9 cellular contexts compared by ENCODE assay signal in genomic region chr6:111564482-111564945, GRCh38. TPM values are rescaled to one million over a fixed set of nuclear protein-coding genes. Genes with fewer than 3 reads are reported as not detected.
A peak's percentile ranks its signal among the peaks of the same experiment; 100 is the strongest.
DNase-seq lines count a peak whose midpoint lies in the region; TF ChIP-seq lines count a peak whose summit lies in the region.
"Had no signal": no experiment of that assay in that cellular context is flagged by ENCODE, and none has a peak within 500 bp of the region (broad histone marks: within the 10 kb centered on the region; RNA-seq: fewer than 3 reads in every experiment).

No MANE protein-coding gene starts in this region.

- peaks cover 59 to 79% (median 71%) of the 10 kb centered on the region in 4 donors for H3K4me1 ChIP-seq in esophagus muscularis mucosa

- peak overlapping the region; percentile 64 to 70 (median 67) for H3K27ac ChIP-seq in esophagus muscularis mucosa (replicated peaks in 1 of 4)
- peak overlapping the region in 16 of 21 experiments; percentile 22 to 79 (median 57) for H3K27ac ChIP-seq in skin epidermis
- H3K27ac ChIP-seq: A549 had no signal

- H3K9me3 ChIP-seq in esophagus muscularis mucosa, result no peaks in the 10 kb centered on the region
- H3K9me3 ChIP-seq: A549 had no signal

- H3K27me3 ChIP-seq in esophagus muscularis mucosa, result no peaks in the 10 kb centered on the region

- H3K4me3 ChIP-seq in esophagus muscularis mucosa (no peak overlapping the region), skin epidermis (no peak overlapping the region)
- H3K4me3 ChIP-seq: A549 had no signal

- intact Hi-C loops in esophagus muscularis mucosa (cut with DNase I), result no loop called here

- peaks cover 5 to 52% (median 29%) of the 10 kb centered on the region in 4 donors for H3K36me3 ChIP-seq in esophagus muscularis mucosa

- TF ChIP-seq POLR2A in esophagus muscularis mucosa (IDR thresholded peaks at IDR 0.05; ENCODE audit: low read depth), result no peak

- WGBS in esophagus muscularis mucosa, result 54% methylated on average over 4 of the region's 4 CpGs

- peak; percentile 41 for DNase-seq in NCI-H1092 treated with DMSO at 0.1 percent for 48 hours (lab: John Stamatoyannopoulos, UW)
- no peak for DNase-seq in NCI-H1092 (lab: John Stamatoyannopoulos, UW)
- DNase-seq in NCI-H69 (lab: John Stamatoyannopoulos, UW), result peak; percentile 85
- DNase-seq in esophagus muscularis mucosa (ENCODE audit: extremely low spot score), result no peak
- no peak for DNase-seq in AML-193 (lab: John Stamatoyannopoulos, UW)
- no peak for DNase-seq in NCI-H510A (lab: John Stamatoyannopoulos, UW)
- DNase-seq in activated naive CD4-positive, alpha-beta T cell treated with anti-CD3 and anti-CD28 coated beads, Interleukin-2, amount 50 U/mL, for 16 hours, result no peak

- peak in 1 of 3 experiments; percentile 7 for TF ChIP-seq CTCF in esophagus muscularis mucosa (IDR thresholded peaks at IDR 0.05)

- no peak for TF ChIP-seq EP300 in esophagus muscularis mucosa (IDR thresholded peaks at IDR 0.05)

RNA-seq across cellular contexts. Expression of gene TRAF3IP2, which starts 41.2 kb away (rescaled TPM):
- 10 to 100 TPM; 16.6 to 37.1 (median 32.4) TPM for total RNA-seq in esophagus muscularis mucosa

Comparison
In these comparisons a context has a peak if more than half of its experiments do, and no peak if none do; other contexts are left out.
1. DNase-seq: peak in NCI-H1092 treated with DMSO at 0.1 percent for 48 hours (single experiment) and NCI-H69 (single experiment); none in NCI-H1092 (single experiment), esophagus muscularis mucosa (single experiment), AML-193 (0 of 2), NCI-H510A (single experiment) and activated naive CD4-positive, alpha-beta T cell treated with anti-CD3 and anti-CD28 coated beads, Interleukin-2, amount 50 U/mL, for 16 hours (single experiment).